In genomic region chr2:175282300-175282699, GRCh38 we compare ENCODE assay signal across 9 cellular contexts.
DNase-seq lines count a peak whose midpoint lies in the region; ATAC-seq and TF ChIP-seq lines count a peak whose summit lies in the region.
"Had no signal": no experiment of that assay in that cellular context is flagged by ENCODE, and none has a peak within 500 bp of the region (broad histone marks: within the 10 kb centered on the region; RNA-seq: fewer than 3 reads in every experiment).

No MANE protein-coding gene starts in this region.

- peak; percentile 43 for TF ChIP-seq CTCF in AG09309 (IDR thresholded peaks at IDR 0.05; ENCODE audit: control insufficient read depth, insufficient read depth, low read depth, low read length, missing control alignments)
- TF ChIP-seq CTCF in esophagus squamous epithelium (IDR thresholded peaks at IDR 0.05), result peak in 5 of 6 experiments; percentile 16 to 54 (median 29)
- TF ChIP-seq CTCF in osteocyte (IDR thresholded peaks at IDR 0.05), result peak; percentile 56

- H3K36me3 Mint-ChIP-seq in osteocyte (ENCODE audit: unreplicated experiment), result no peaks in the 10 kb centered on the region

- H3K4me3 ChIP-seq in AG09309 (ENCODE audit: control insufficient read depth, low read depth, low read length) (no peak overlapping the region), esophagus squamous epithelium (no peak overlapping the region)
- no peak overlapping the region for H3K4me3 ChIP-seq in Jurkat, Clone E6-1 (ENCODE audit: low read length)

- H3K27me3 Mint-ChIP-seq in osteocyte (ENCODE audit: unreplicated experiment), result peaks cover 52% of the 10 kb centered on the region

- no peak overlapping the region for H3K4me3 Mint-ChIP-seq in osteocyte (ENCODE audit: unreplicated experiment)

- no peaks in the 10 kb centered on the region for H3K4me1 ChIP-seq in esophagus squamous epithelium

- H3K36me3 ChIP-seq in esophagus squamous epithelium, result no peaks in the 10 kb centered on the region

- H3K9me3 Mint-ChIP-seq in osteocyte (ENCODE audit: unreplicated experiment), result no peaks in the 10 kb centered on the region

- 70 to 78% methylated on average over 1 of the region's 1 CpG for WGBS in esophagus squamous epithelium, 2 donors

- peak; percentile 3 for DNase-seq in AG09309 (ENCODE audit: low read depth)
- peak; percentile 28 for DNase-seq in Jurkat, Clone E6-1 (ENCODE audit: low read depth, low spot score)
- DNase-seq in OCI-M1 (lab: John Stamatoyannopoulos, UW), result peak; percentile 67
- DNase-seq in esophagus squamous epithelium (lab: John Stamatoyannopoulos, UW), result no peak
- no peak for DNase-seq in osteocyte (ENCODE audit: extremely low spot score, unreplicated experiment)

- peak; percentile 58 for ATAC-seq in GM18502 (IDR thresholded peaks at IDR 0.05; ENCODE audit: poor library complexity, unreplicated experiment)
- ATAC-seq in HG02588 (IDR thresholded peaks at IDR 0.05; ENCODE audit: unreplicated experiment), result no peak
- no peak for ATAC-seq in GM18870 (IDR thresholded peaks at IDR 0.05; ENCODE audit: unreplicated experiment)

- H3K27ac ChIP-seq in esophagus squamous epithelium, result no peak overlapping the region
- H3K27ac ChIP-seq: epithelial cell of prostate had no signal

- H3K4me1 Mint-ChIP-seq in osteocyte (ENCODE audit: unreplicated experiment), result no peaks in the 10 kb centered on the region

- no peaks in the 10 kb centered on the region for H3K9me3 ChIP-seq in esophagus squamous epithelium

- H3K27ac Mint-ChIP-seq in osteocyte (ENCODE audit: unreplicated experiment), result no peak overlapping the region

- intact Hi-C loops in esophagus squamous epithelium (cut with DNase I), result no loop called here

- no peak for TF ChIP-seq POLR2A in esophagus squamous epithelium (IDR thresholded peaks at IDR 0.05)

- H3K27me3 ChIP-seq in esophagus squamous epithelium, result no peaks in the 10 kb centered on the region

Comparison
In these comparisons a context has a peak if more than half of its experiments do, and no peak if none do; other contexts are left out.
1. DNase-seq: peak in AG09309 (single experiment), Jurkat, Clone E6-1 (single experiment) and OCI-M1 (single experiment); none in esophagus squamous epithelium (single experiment) and osteocyte (single experiment).
2. Peak in every context shown above with its lines, with median percentiles within 50 percentile points of each other: CTCF ChIP-seq.